8 cellular contexts compared by ENCODE assay signal in genomic region chr6:75893058-75893775, GRCh38.
DNase-seq lines count a peak whose midpoint lies in the region; ATAC-seq and TF ChIP-seq lines count a peak whose summit lies in the region.

No MANE protein-coding gene starts in this region.

- H3K4me3 ChIP-seq in GM12865 (ENCODE audit: low read depth, low read length) (no peak overlapping the region), fibroblast of villous mesenchyme (ENCODE audit: low read depth, low read length) (no peak overlapping the region)

- peak; percentile 51 for TF ChIP-seq CTCF in GM12865 (IDR thresholded peaks at IDR 0.05; ENCODE audit: insufficient read depth, low read depth, low read length, missing control alignments)
- peak; percentile 67 for TF ChIP-seq CTCF in fibroblast of villous mesenchyme (IDR thresholded peaks at IDR 0.05; ENCODE audit: insufficient read depth, low read depth, low read length)

- DNase-seq in A172 (ENCODE audit: low spot score), result peak; percentile 55
- peak; percentile 60 for DNase-seq in GM12865 (ENCODE audit: low read depth)
- DNase-seq in NCI-H1105 (lab: John Stamatoyannopoulos, UW), result peak; percentile 69
- peak; percentile 58 for DNase-seq in SKM-1 treated with dmso at 0.1 percent for 144 hours (lab: John Stamatoyannopoulos, UW; ENCODE audit: unreplicated experiment)
- peak; percentile 74 for DNase-seq in fibroblast of villous mesenchyme (ENCODE audit: low read depth)
- peak; percentile 47 for DNase-seq in pulmonary artery endothelial cell (ENCODE audit: low read depth, low spot score)

- peak; percentile 71 for ATAC-seq in HG02623 (IDR thresholded peaks at IDR 0.05; ENCODE audit: unreplicated experiment)
- ATAC-seq in HG02970 (IDR thresholded peaks at IDR 0.05; ENCODE audit: low FRiP score, unreplicated experiment), result no peak
